Comparison of ENCODE assay signal across 12 cellular contexts in genomic region chr7:513521-514166, GRCh38. TPM values are rescaled to one million over a fixed set of nuclear protein-coding genes. Genes with fewer than 3 reads are reported as not detected.
A peak's percentile ranks its signal among the peaks of the same experiment; 100 is the strongest.
DNase-seq lines count a peak whose midpoint lies in the region; ATAC-seq, FAIRE-seq and TF ChIP-seq lines count a peak whose summit lies in the region.
"Had no signal": no experiment of that assay in that cellular context is flagged by ENCODE, and none has a peak within 500 bp of the region (broad histone marks: within the 10 kb centered on the region; RNA-seq: fewer than 3 reads in every experiment).

No MANE protein-coding gene starts in this region.

- no peak overlapping the region for H3K4me3 Mint-ChIP-seq in activated naive CD8-positive, alpha-beta T cell treated with anti-CD3 and anti-CD28 coated beads, Interleukin-2, amount 50 U/mL, for 24 hours
- H3K4me3 Mint-ChIP-seq in activated naive CD8-positive, alpha-beta T cell treated with anti-CD3 and anti-CD28 coated beads for 36 hours: no peak overlapping the region
- H3K4me3 Mint-ChIP-seq in type B pancreatic cell: peak overlapping the region; percentile 54

- no peaks in the 10 kb centered on the region for H3K9me3 ChIP-seq in ascending aorta
- H3K9me3 ChIP-seq in kidney (ENCODE audit: control insufficient read depth in 1 of 2, low read length in 2 of 2): no peaks in the 10 kb centered on the region
- H3K9me3 ChIP-seq: Peyer's patch had no signal

- TF ChIP-seq CTCF in ascending aorta (IDR thresholded peaks at IDR 0.05) (no peak), kidney (IDR thresholded peaks at IDR 0.05; ENCODE audit: borderline replicate concordance, extremely low read depth, insufficient read depth) (no peak), type B pancreatic cell (conservative IDR thresholded peaks at IDR 0.05) (no peak)

- FAIRE-seq in kidney (lab: Jason Lieb, UNC): no peak

- H3K4me3 ChIP-seq in ascending aorta (peak overlapping the region; percentile 77 to 83), kidney (ENCODE audit: low read length in 2 of 2) (no peak overlapping the region)

- DNase-seq in activated naive CD8-positive, alpha-beta T cell treated with anti-CD3 and anti-CD28 coated beads, Interleukin-2, amount 50 U/mL, for 24 hours: no peak
- no peak for DNase-seq in activated naive CD8-positive, alpha-beta T cell treated with anti-CD3 and anti-CD28 coated beads for 36 hours
- DNase-seq in ascending aorta (ENCODE audit: low spot score in 2 of 2) (no peak), kidney (peak; percentile 61), type B pancreatic cell (ENCODE audit: extremely low spot score, unreplicated experiment) (no peak), NCI-H345 treated with DMSO at 0.1 percent for 48 hours (lab: John Stamatoyannopoulos, UW; ENCODE audit: unreplicated experiment) (no peak), GM19238 (ENCODE audit: insufficient read length, low spot score) (no peak), NCI-H2107 (lab: John Stamatoyannopoulos, UW) (no peak)
- DNase-seq: central memory CD4-positive, alpha-beta T cell; NCI-H187 treated with DMSO at 0.1 percent for 48 hours had no signal

- H3K9me3 Mint-ChIP-seq in activated naive CD8-positive, alpha-beta T cell treated with anti-CD3 and anti-CD28 coated beads, Interleukin-2, amount 50 U/mL, for 24 hours: no peaks in the 10 kb centered on the region
- H3K9me3 Mint-ChIP-seq in activated naive CD8-positive, alpha-beta T cell treated with anti-CD3 and anti-CD28 coated beads for 36 hours: no peaks in the 10 kb centered on the region
- no peaks in the 10 kb centered on the region for H3K9me3 Mint-ChIP-seq in type B pancreatic cell

- peaks cover 17% of the 10 kb centered on the region for H3K4me1 Mint-ChIP-seq in activated naive CD8-positive, alpha-beta T cell treated with anti-CD3 and anti-CD28 coated beads, Interleukin-2, amount 50 U/mL, for 24 hours
- peaks cover 7% of the 10 kb centered on the region for H3K4me1 Mint-ChIP-seq in activated naive CD8-positive, alpha-beta T cell treated with anti-CD3 and anti-CD28 coated beads for 36 hours
- peaks cover 13% of the 10 kb centered on the region for H3K4me1 Mint-ChIP-seq in type B pancreatic cell (ENCODE audit: unreplicated experiment)

- ATAC-seq in activated naive CD8-positive, alpha-beta T cell treated with anti-CD3 and anti-CD28 coated beads, Interleukin-2, amount 50 U/mL, for 24 hours: peak; percentile 4

- peak overlapping the region; percentile 97 for H3K27ac ChIP-seq in ascending aorta
- H3K27ac ChIP-seq in kidney (ENCODE audit: low read depth in 2 of 2, low read length in 2 of 2): no peak overlapping the region

- H3K27ac Mint-ChIP-seq in activated naive CD8-positive, alpha-beta T cell treated with anti-CD3 and anti-CD28 coated beads, Interleukin-2, amount 50 U/mL, for 24 hours: peak overlapping the region; percentile 65
- no peak overlapping the region for H3K27ac Mint-ChIP-seq in activated naive CD8-positive, alpha-beta T cell treated with anti-CD3 and anti-CD28 coated beads for 36 hours
- no peak overlapping the region for H3K27ac Mint-ChIP-seq in type B pancreatic cell
- H3K27ac Mint-ChIP-seq: progenitor cell of endocrine pancreas had no signal

- H3K4me1 ChIP-seq in ascending aorta: peaks cover 16 to 53% of the 10 kb centered on the region in 2 donors
- peaks cover 0 to 10% of the 10 kb centered on the region in 2 donors for H3K4me1 ChIP-seq in kidney (ENCODE audit: control insufficient read depth in 1 of 2, insufficient read depth in 1 of 2, low read depth in 1 of 2, low read length in 2 of 2)

- no peak overlapping the region for H3K9ac ChIP-seq in kidney (ENCODE audit: low read length in 2 of 2)

- peaks cover 10% of the 10 kb centered on the region for H3K36me3 Mint-ChIP-seq in activated naive CD8-positive, alpha-beta T cell treated with anti-CD3 and anti-CD28 coated beads, Interleukin-2, amount 50 U/mL, for 24 hours (ENCODE audit: low read depth)
- H3K36me3 Mint-ChIP-seq in activated naive CD8-positive, alpha-beta T cell treated with anti-CD3 and anti-CD28 coated beads for 36 hours: no peaks in the 10 kb centered on the region
- H3K36me3 Mint-ChIP-seq in type B pancreatic cell: peaks cover 5% of the 10 kb centered on the region

- H3K27me3 Mint-ChIP-seq in activated naive CD8-positive, alpha-beta T cell treated with anti-CD3 and anti-CD28 coated beads, Interleukin-2, amount 50 U/mL, for 24 hours: peaks cover 13% of the 10 kb centered on the region
- H3K27me3 Mint-ChIP-seq in activated naive CD8-positive, alpha-beta T cell treated with anti-CD3 and anti-CD28 coated beads for 36 hours: peaks cover 38% of the 10 kb centered on the region
- H3K27me3 Mint-ChIP-seq in type B pancreatic cell: peaks cover 27% of the 10 kb centered on the region
- H3K27me3 Mint-ChIP-seq: progenitor cell of endocrine pancreas had no signal

- intact Hi-C loops in ascending aorta (cut with DNase I) (loop anchor here (2.0 to 10.0 kb wide), 4 partner anchors 181 to 1023 kb away; no protein-coding TSS in a partner anchor), kidney (cut with DNase I) (no loop called here)

- H3K36me3 ChIP-seq in ascending aorta: peaks cover 26 to 44% of the 10 kb centered on the region in 2 donors
- H3K36me3 ChIP-seq in kidney (ENCODE audit: control insufficient read depth in 1 of 2, insufficient read depth in 2 of 2, low read length in 2 of 2): no peaks in the 10 kb centered on the region

- no peaks in the 10 kb centered on the region for H3K27me3 ChIP-seq in ascending aorta
- H3K27me3 ChIP-seq: Peyer's patch had no signal

RNA-seq across cellular contexts. Expression of gene PDGFA, which starts 6.0 kb away (rescaled TPM):
- 1 to 10 TPM; 3.3 to 4.1 TPM for total RNA-seq in activated naive CD8-positive, alpha-beta T cell treated with anti-CD3 and anti-CD28 coated beads for 36 hours
- total RNA-seq in ascending aorta (349 TPM), kidney (53.0 TPM), type B pancreatic cell (ENCODE audit: low replicate concordance) (28.1 and 49.7 TPM in 2 replicates)
- polyA plus RNA-seq in kidney (ENCODE audit: insufficient read depth, low read depth, low replicate concordance): 14.1 TPM

Comparison
In these comparisons a context has a peak if more than half of its experiments do, and no peak if none do; other contexts are left out.
1. H3K27ac ChIP-seq: peak in ascending aorta (2 of 2); none in kidney (0 of 2).
2. H3K4me3 ChIP-seq: peak in ascending aorta (2 of 2); none in kidney (0 of 2).